Comparison of ENCODE assay signal across 8 cellular contexts in genomic region chr15:89575146-89575655, GRCh38. TPM values are rescaled to one million over a fixed set of nuclear protein-coding genes. Genes with fewer than 3 reads are reported as not detected.
DNase-seq lines count a peak whose midpoint lies in the region; ATAC-seq and TF ChIP-seq lines count a peak whose summit lies in the region.

TSS of gene TICRR (plus strand) at chr15:89575469. CDS start at chr15:89575587, 118 bp downstream.

- H3K27me3 ChIP-seq in adipocyte (replicated peaks; ENCODE audit: control insufficient read depth, insufficient read depth, low read length) = no peaks in the 10 kb centered on the region

- in situ Hi-C loops in GM13977 (cut with MboI; ENCODE audit: low pct_unique_long_range_greater_than_20kb, low sequenced_read_pairs, unreplicated experiment) = no loop called here

- H3K36me3 ChIP-seq in adipocyte (ENCODE audit: control insufficient read depth, insufficient read depth, low read length, severe bottlenecking) = no peaks in the 10 kb centered on the region

- H3K9ac ChIP-seq in adipocyte (ENCODE audit: low read length) = peak within 1 kb of the TSS; percentile 74

- peak within 1 kb of the TSS; percentile 1 to 77 for H3K27ac Mint-ChIP-seq in T-cell

- CTCF ChIA-PET in T-cell (lab: Charles Lee) = interaction anchor here in 1 of 2 donors (0.6 to 0.7 kb wide), 3 partner anchors 14 to 1115 kb away, joined by 3 read pairs; no protein-coding TSS in a partner anchor

- H3K4me1 Mint-ChIP-seq in T-cell = peaks cover 10 to 12% (median 11%) of the 10 kb centered on the region in 3 donors

- no peak for TF ChIP-seq CTCF in GM13977 (IDR thresholded peaks at IDR 0.05; ENCODE audit: extremely low read depth, insufficient read depth, missing control alignments)

- H3K4me1 ChIP-seq in adipocyte (ENCODE audit: control insufficient read depth, insufficient read depth, low read length) = peaks cover 7% of the 10 kb centered on the region

- intact Hi-C loops in left cardiac atrium (cut with DNase I) = no loop called here
- intact Hi-C loops in posterior vena cava (cut with DNase I) = no loop called here

- no peaks in the 10 kb centered on the region for H3K9me3 Mint-ChIP-seq in T-cell

- H3K36me3 Mint-ChIP-seq in T-cell = no peaks in the 10 kb centered on the region

- POLR2A ChIA-PET in T-cell (lab: Charles Lee) = interaction anchor here (0.5 to 0.7 kb wide), 2 partner anchors 659 to 1369 kb away, joined by 4 read pairs; partner anchors contain the start of genes CIB1 (in 1 of the 2) and GDPGP1 (in 1 of the 2)

- H3K4me3 ChIP-seq in adipocyte (ENCODE audit: low read length) = peak within 1 kb of the TSS; percentile 88

- peaks cover 7 to 12% of the 10 kb centered on the region in 2 donors for H3K27me3 Mint-ChIP-seq in T-cell

- peak within 1 kb of the TSS; percentile 69 to 86 (median 84) for H3K4me3 Mint-ChIP-seq in T-cell

- DNase-seq in GM13977 (ENCODE audit: low spot score) (peak; percentile 94), NCI-H146 (lab: John Stamatoyannopoulos, UW) (peak; percentile 98), T-cell (peak; percentile 83 to 96 (median 94)), adipocyte (ENCODE audit: low read depth) (peak; percentile 100), left cardiac atrium (peak; percentile 96), posterior vena cava (ENCODE audit: low spot score) (peak; percentile 97), ureter (ENCODE audit: low spot score) (peak; percentile 97)

- H3K9me3 ChIP-seq in adipocyte (ENCODE audit: control insufficient read depth, low read length) = no peaks in the 10 kb centered on the region

- peak; percentile 95 for ATAC-seq in HG02870 (IDR thresholded peaks at IDR 0.05; ENCODE audit: unreplicated experiment)
- peak; percentile 96 to 98 (median 98) for ATAC-seq in T-cell (replicated peaks in 1 of 4)
- peak; percentile 99 to 100 for ATAC-seq in left cardiac atrium

RNA-seq across cellular contexts. Expression of gene TICRR, which starts in this region (rescaled TPM):
- total RNA-seq in T-cell = under 1 TPM; 0.14 to 0.38 (median 0.25) TPM
- total RNA-seq in left cardiac atrium = under 1 TPM; 0.03 to 0.44 TPM
- total RNA-seq in posterior vena cava = under 1 TPM; 0.09 to 0.10 TPM
- 0.47 TPM for total RNA-seq in ureter

Comparison
In these comparisons a context has a peak if more than half of its experiments do, and no peak if none do; other contexts are left out.
1. Peak in every context shown above with its lines: DNase-seq, ATAC-seq and H3K4me3 ChIP-seq.
2. Peak in DNase-seq and ATAC-seq in T-cell; RNA of the gene not detected or under 1 TPM.
3. Peak in DNase-seq and ATAC-seq in left cardiac atrium; RNA of the gene not detected or under 1 TPM.
4. Peak in DNase-seq in posterior vena cava; RNA of the gene not detected or under 1 TPM.
5. Peak in DNase-seq in ureter; RNA of the gene not detected or under 1 TPM.